21 cellular contexts compared by ENCODE assay signal in the genomic region with DNA sequence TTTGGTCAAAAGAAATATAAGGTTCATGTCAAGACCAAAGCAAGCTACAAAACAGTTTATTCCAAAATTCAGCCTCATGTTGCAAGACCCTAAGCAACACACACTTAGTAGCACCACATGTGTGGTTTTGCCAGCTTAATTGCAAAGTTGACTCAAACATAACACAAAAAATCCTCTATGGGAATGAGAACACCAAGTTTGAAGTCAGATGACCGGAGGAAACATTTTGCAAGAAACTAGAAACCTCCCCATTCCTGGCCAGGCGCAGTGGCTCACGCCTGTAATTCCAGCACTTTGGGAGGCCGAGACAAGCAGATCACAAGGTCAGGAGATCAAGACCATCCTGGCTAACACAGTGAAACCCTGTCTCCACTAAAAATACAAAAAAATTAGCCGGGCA.
DNase-seq lines count a peak whose midpoint lies in the region; ATAC-seq and TF ChIP-seq lines count a peak whose summit lies in the region.
"Had no signal": no experiment of that assay in that cellular context is flagged by ENCODE, and none has a peak within 500 bp of the region (broad histone marks: within the 10 kb centered on the region; RNA-seq: fewer than 3 reads in every experiment).

No MANE protein-coding gene starts in this region.

- H2AFZ ChIP-seq in mammary epithelial cell (ENCODE audit: low read depth, low read length), result no peak overlapping the region
- H2AFZ ChIP-seq: GM23338 had no signal

- no peak overlapping the region for H3K27ac Mint-ChIP-seq in MCF 10A (ENCODE audit: low read depth, unreplicated experiment)
- H3K27ac Mint-ChIP-seq: B cell; CD4-positive, CD25-positive, alpha-beta regulatory T cell; GM23338 had no signal

- CTCF ChIA-PET in MCF 10A (lab: Yijun Ruan, JAX), result interaction anchor here (0.7 to 1.7 kb wide), 2 partner anchors 9 to 142 kb away, joined by 3 to 4 read pairs; no protein-coding TSS in a partner anchor
- CTCF ChIA-PET in mammary epithelial cell (lab: Charles Lee; ENCODE audit: low non-redundant PET), result no interaction called here

- no peak overlapping the region for H3K4me3 Mint-ChIP-seq in MCF 10A (ENCODE audit: unreplicated experiment)
- H3K4me3 Mint-ChIP-seq: B cell; CD4-positive, CD25-positive, alpha-beta regulatory T cell; GM23338 had no signal

- H3K4me2 ChIP-seq in mammary epithelial cell (ENCODE audit: insufficient read depth, low read depth, low read length), result no peak overlapping the region

- peaks cover 6% of the 10 kb centered on the region for H3K36me3 Mint-ChIP-seq in MCF 10A (ENCODE audit: insufficient read depth, unreplicated experiment)
- H3K36me3 Mint-ChIP-seq: CD4-positive, CD25-positive, alpha-beta regulatory T cell had no signal

- intact Hi-C loops in MCF 10A (cut with micrococcal nuclease), result no loop called here
- intact Hi-C loops in mammary epithelial cell (cut with micrococcal nuclease), result no loop called here
- intact Hi-C loops in psoas muscle (cut with DNase I), result no loop called here
- intact Hi-C loops in tibial artery (cut with DNase I; ENCODE audit: low total_unique reads), result loop anchor here (2.0 kb wide), 1 partner anchor 23 kb away; no protein-coding TSS in a partner anchor

- H3K27me3 Mint-ChIP-seq in MCF 10A (ENCODE audit: insufficient read depth, unreplicated experiment), result peaks cover 16% of the 10 kb centered on the region
- H3K27me3 Mint-ChIP-seq: B cell had no signal

- no peaks in the 10 kb centered on the region for H3K9me3 Mint-ChIP-seq in MCF 10A (ENCODE audit: unreplicated experiment)
- H3K9me3 Mint-ChIP-seq: GM23338 had no signal

- peaks cover 3% of the 10 kb centered on the region for H3K27me3 ChIP-seq in mammary epithelial cell (ENCODE audit: insufficient read depth, low read length)
- H3K27me3 ChIP-seq in gastroesophageal sphincter, result peaks cover 8% of the 10 kb centered on the region
- no peaks in the 10 kb centered on the region for H3K27me3 ChIP-seq in psoas muscle (ENCODE audit: insufficient read depth in 3 of 3, low read length in 2 of 3)
- H3K27me3 ChIP-seq in tibial artery, result no peaks in the 10 kb centered on the region

- WGBS in mammary epithelial cell (ENCODE audit: low coverage, missing lambda C conversion rate), result 77% methylated on average over 5 of the region's 5 CpGs
- WGBS in gastroesophageal sphincter (ENCODE audit: low coverage in 1 of 2), 2 donors, result 74 to 81% methylated on average over 3 to 5 of the region's 5 CpGs
- 73 to 74% (median 74%) methylated on average over 5 of the region's 5 CpGs for WGBS in psoas muscle, 3 donors

- ATAC-seq in gastroesophageal sphincter (peak; percentile 70), psoas muscle (peak in 2 of 4 donors; percentile 26 to 27)
- ATAC-seq: GM23338 had no signal

- peaks cover 6% of the 10 kb centered on the region for H3K4me1 Mint-ChIP-seq in MCF 10A (ENCODE audit: insufficient read depth, unreplicated experiment)

- H3K9me3 ChIP-seq in mammary epithelial cell (replicated peaks; ENCODE audit: insufficient read depth, low read length) (no peaks in the 10 kb centered on the region), gastroesophageal sphincter (no peaks in the 10 kb centered on the region), psoas muscle (no peaks in the 10 kb centered on the region), tibial artery (no peaks in the 10 kb centered on the region)
- H3K9me3 ChIP-seq: Caco-2 had no signal

- POLR2A ChIA-PET in MCF 10A (lab: Yijun Ruan, JAX), result interaction anchor here (0.9 to 1.1 kb wide), 2 partner anchors 8 to 9 kb away, joined by 3 read pairs; no protein-coding TSS in a partner anchor

- DNase-seq in MCF 10A (ENCODE audit: unreplicated experiment) (peak; percentile 30), mammary epithelial cell (no peak), psoas muscle (peak; percentile 45 to 63), tibial artery (peak; percentile 60 to 79), AG20443 (ENCODE audit: low spot score) (no peak), dermis blood vessel endothelial cell (no peak), SIG-M5 treated with dmso at 0.1 percent for 504 hours (lab: John Stamatoyannopoulos, UW; ENCODE audit: unreplicated experiment) (no peak)
- DNase-seq: Caco-2; CD4-positive, CD25-positive, alpha-beta regulatory T cell; HCEC 1CT; Kasumi-1; NCI-H1105; NCI-H2081; NCI-H510A; NCI-H82; OCI-M1; SHP77 treated with DMSO at 0.1 percent for 48 hours had no signal

- H3K36me3 ChIP-seq in mammary epithelial cell (ENCODE audit: insufficient read depth, low read length) (no peaks in the 10 kb centered on the region), gastroesophageal sphincter (no peaks in the 10 kb centered on the region), psoas muscle (ENCODE audit: insufficient read depth in 1 of 2, low read depth in 1 of 2) (no peaks in the 10 kb centered on the region), tibial artery (no peaks in the 10 kb centered on the region)

- dilution Hi-C loops in mammary epithelial cell (cut with HindIII; ENCODE audit: low sequenced_read_pairs), result no loop called here

- no peak overlapping the region for H3K9ac ChIP-seq in mammary epithelial cell (ENCODE audit: insufficient read depth, low read length)

- H4K20me1 ChIP-seq in mammary epithelial cell (ENCODE audit: insufficient read depth, low read length), result no peaks in the 10 kb centered on the region

- no peaks in the 10 kb centered on the region for H3K79me2 ChIP-seq in mammary epithelial cell (ENCODE audit: insufficient read depth, low read length)

- no peaks in the 10 kb centered on the region for H3K4me1 ChIP-seq in mammary epithelial cell (ENCODE audit: insufficient read depth, low read length)
- peaks cover 0 to 4% (median 0%) of the 10 kb centered on the region in 3 donors for H3K4me1 ChIP-seq in gastroesophageal sphincter
- H3K4me1 ChIP-seq in psoas muscle, result no peaks in the 10 kb centered on the region
- peaks cover 0 to 38% (median 5%) of the 10 kb centered on the region in 4 donors for H3K4me1 ChIP-seq in tibial artery
- H3K4me1 ChIP-seq: Caco-2 had no signal

- H3K27ac ChIP-seq in mammary epithelial cell (ENCODE audit: insufficient read depth, low read depth, low read length), result no peak overlapping the region
- H3K27ac ChIP-seq in gastroesophageal sphincter, result no peak overlapping the region
- no peak overlapping the region for H3K27ac ChIP-seq in psoas muscle
- H3K27ac ChIP-seq in tibial artery, result peak overlapping the region in 1 of 2 donors; percentile 15
- H3K27ac ChIP-seq: 22Rv1 had no signal

- in situ Hi-C loops in mammary epithelial cell (cut with MboI; ENCODE audit: low sequenced_read_pairs in 2 of 2), result no loop called here

- TF ChIP-seq CTCF in MCF 10A (IDR thresholded peaks at IDR 0.05; ENCODE audit: unreplicated experiment), result no peak
- TF ChIP-seq CTCF in mammary epithelial cell (conservative IDR thresholded peaks at IDR 0.05 in 1 of 2, IDR thresholded peaks at IDR 0.05 in 1 of 2; ENCODE audit: extremely low read depth in 1 of 2, insufficient read depth in 1 of 2, low read depth in 1 of 2, low read length in 2 of 2), result no peak
- TF ChIP-seq CTCF in gastroesophageal sphincter (IDR thresholded peaks at IDR 0.05), result no peak
- TF ChIP-seq CTCF in psoas muscle (IDR thresholded peaks at IDR 0.05), result no peak
- no peak for TF ChIP-seq CTCF in tibial artery (IDR thresholded peaks at IDR 0.05)

- no peak for TF ChIP-seq EP300 in gastroesophageal sphincter (IDR thresholded peaks at IDR 0.05)

- no peak for TF ChIP-seq POLR2A in gastroesophageal sphincter (IDR thresholded peaks at IDR 0.05)

- no peak overlapping the region for H3K4me3 ChIP-seq in mammary epithelial cell (replicated peaks in 1 of 3; ENCODE audit: insufficient read depth in 1 of 3, low read depth in 2 of 3, low read length in 3 of 3)
- H3K4me3 ChIP-seq in gastroesophageal sphincter, result no peak overlapping the region
- H3K4me3 ChIP-seq in psoas muscle, result no peak overlapping the region
- no peak overlapping the region for H3K4me3 ChIP-seq in tibial artery
- H3K4me3 ChIP-seq: GM23338 had no signal

- BruUV-seq in MCF 10A (replicated peaks; lab: Mats Ljungman, UMichigan), result no TSS peak
- BruUV-seq in mammary epithelial cell (replicated peaks; lab: Mats Ljungman, UMichigan), result no TSS peak

Comparison
In these comparisons a context has a peak if more than half of its experiments do, and no peak if none do; other contexts are left out.
1. DNase-seq: peak in MCF 10A (single experiment), psoas muscle (2 of 2) and tibial artery (2 of 2); none in mammary epithelial cell (single experiment), AG20443 (single experiment), dermis blood vessel endothelial cell (single experiment) and SIG-M5 treated with dmso at 0.1 percent for 504 hours (single experiment).